ENCODE assay signal across 20 cellular contexts in genomic region chr3:177137774-177138705, GRCh38. TPM values are rescaled to one million over a fixed set of nuclear protein-coding genes. Genes with fewer than 3 reads are reported as not detected.
DNase-seq lines count a peak whose midpoint lies in the region; ATAC-seq and TF ChIP-seq lines count a peak whose summit lies in the region.
"Had no signal": no experiment of that assay in that cellular context is flagged by ENCODE, and none has a peak within 500 bp of the region (broad histone marks: within the 10 kb centered on the region; RNA-seq: fewer than 3 reads in every experiment).

No MANE protein-coding gene starts in this region.

- TF ChIP-seq CTCF in progenitor cell of endocrine pancreas (IDR thresholded peaks at IDR 0.05; ENCODE audit: unreplicated experiment) = no peak

- ATAC-seq in T-cell (replicated peaks in 1 of 4) = no peak

- peak; percentile 25 for DNase-seq in activated CD4-positive, alpha-beta memory T cell treated with anti-CD3 and anti-CD28 coated beads for 36 hours
- DNase-seq in activated CD4-positive, alpha-beta memory T cell treated with anti-CD3 and anti-CD28 coated beads, Interleukin-2, amount 10 ng/mL, durations not matched to agents 7 days and 5 days = no peak
- DNase-seq in T-cell (no peak), progenitor cell of endocrine pancreas (ENCODE audit: low spot score, unreplicated experiment) (no peak), NCI-H446 treated with DMSO at 0.1 percent for 48 hours (lab: John Stamatoyannopoulos, UW) (no peak), NCI-H1694 treated with DMSO at 0.1 percent for 48 hours (lab: John Stamatoyannopoulos, UW) (no peak), DMS53 treated with DMSO at 0.1 percent for 48 hours (lab: John Stamatoyannopoulos, UW; ENCODE audit: unreplicated experiment) (no peak)
- DNase-seq: activated CD4-positive, alpha-beta T cell treated with anti-CD3 and anti-CD28 coated beads for 4 hours; DMS79 treated with DMSO at 0.1 percent for 48 hours; hippocampal formation; Karpas-422; mammary epithelial cell; NCI-H1048; NCI-H2081 treated with DMSO at 0.1 percent for 48 hours; NCI-H69; OCI-M1; stimulated activated CD4-positive, alpha-beta T cell treated with anti-CD3 and anti-CD28 coated beads, Interleukin-12 subunit alpha, Interleukin-12 subunit beta, amount 100 ng/mL, for 4 hours; T1000; thyroid gland had no signal

- intact Hi-C loops in activated CD4-positive, alpha-beta memory T cell treated with anti-CD3 and anti-CD28 coated beads for 36 hours (cut with micrococcal nuclease) = loop anchor here (2.0 kb wide), 1 partner anchor 221 kb away; no protein-coding TSS in a partner anchor
- intact Hi-C loops in dendritic cell treated with granulocyte-macrophage colony-stimulating factor and Interleukin-4, amounts not matched to agents 40 ng/mL and 50 ng/mL, for 4 days (cut with micrococcal nuclease) = no loop called here

- H3K36me3 Mint-ChIP-seq in activated CD4-positive, alpha-beta memory T cell treated with anti-CD3 and anti-CD28 coated beads for 36 hours = peaks cover 5% of the 10 kb centered on the region
- peaks cover 30% of the 10 kb centered on the region for H3K36me3 Mint-ChIP-seq in activated CD4-positive, alpha-beta memory T cell treated with anti-CD3 and anti-CD28 coated beads, Interleukin-2, amount 10 ng/mL, durations not matched to agents 7 days and 5 days (ENCODE audit: low read depth)
- H3K36me3 Mint-ChIP-seq in T-cell (peaks cover 6% of the 10 kb centered on the region), progenitor cell of endocrine pancreas (ENCODE audit: insufficient read depth) (peaks cover 14% of the 10 kb centered on the region)
- peaks cover 31% of the 10 kb centered on the region for H3K36me3 Mint-ChIP-seq in dendritic cell treated with granulocyte-macrophage colony-stimulating factor and Interleukin-4, amounts not matched to agents 40 ng/mL and 50 ng/mL, for 4 days (ENCODE audit: low read depth)

- H3K4me1 Mint-ChIP-seq in activated CD4-positive, alpha-beta memory T cell treated with anti-CD3 and anti-CD28 coated beads for 36 hours (ENCODE audit: low read depth) = peaks cover 70% of the 10 kb centered on the region
- H3K4me1 Mint-ChIP-seq in activated CD4-positive, alpha-beta memory T cell treated with anti-CD3 and anti-CD28 coated beads, Interleukin-2, amount 10 ng/mL, durations not matched to agents 7 days and 5 days = peaks cover 52% of the 10 kb centered on the region
- H3K4me1 Mint-ChIP-seq in T-cell = peaks cover 77 to 80% (median 79%) of the 10 kb centered on the region in 3 donors
- H3K4me1 Mint-ChIP-seq in dendritic cell treated with granulocyte-macrophage colony-stimulating factor and Interleukin-4, amounts not matched to agents 40 ng/mL and 50 ng/mL, for 4 days (ENCODE audit: low read depth) = peaks cover 60% of the 10 kb centered on the region
- peaks cover 12% of the 10 kb centered on the region for H3K4me1 Mint-ChIP-seq in progenitor cell of endocrine pancreas (ENCODE audit: low read depth)

- no peaks in the 10 kb centered on the region for H3K27me3 Mint-ChIP-seq in activated CD4-positive, alpha-beta memory T cell treated with anti-CD3 and anti-CD28 coated beads for 36 hours
- H3K27me3 Mint-ChIP-seq in activated CD4-positive, alpha-beta memory T cell treated with anti-CD3 and anti-CD28 coated beads, Interleukin-2, amount 10 ng/mL, durations not matched to agents 7 days and 5 days = no peaks in the 10 kb centered on the region
- H3K27me3 Mint-ChIP-seq in T-cell = no peaks in the 10 kb centered on the region
- H3K27me3 Mint-ChIP-seq in dendritic cell treated with granulocyte-macrophage colony-stimulating factor and Interleukin-4, amounts not matched to agents 40 ng/mL and 50 ng/mL, for 4 days = no peaks in the 10 kb centered on the region
- no peaks in the 10 kb centered on the region for H3K27me3 Mint-ChIP-seq in progenitor cell of endocrine pancreas

- POLR2A ChIA-PET in activated CD4-positive, alpha-beta memory T cell treated with anti-CD3 and anti-CD28 coated beads for 36 hours (lab: Charles Lee) = no interaction called here
- POLR2A ChIA-PET in activated CD4-positive, alpha-beta memory T cell treated with anti-CD3 and anti-CD28 coated beads, Interleukin-2, amount 10 ng/mL, durations not matched to agents 7 days and 5 days (lab: Charles Lee) = no interaction called here
- POLR2A ChIA-PET in T-cell (lab: Charles Lee) = no interaction called here

- no peaks in the 10 kb centered on the region for H3K9me3 Mint-ChIP-seq in activated CD4-positive, alpha-beta memory T cell treated with anti-CD3 and anti-CD28 coated beads for 36 hours
- H3K9me3 Mint-ChIP-seq in activated CD4-positive, alpha-beta memory T cell treated with anti-CD3 and anti-CD28 coated beads, Interleukin-2, amount 10 ng/mL, durations not matched to agents 7 days and 5 days = no peaks in the 10 kb centered on the region
- no peaks in the 10 kb centered on the region for H3K9me3 Mint-ChIP-seq in T-cell
- no peaks in the 10 kb centered on the region for H3K9me3 Mint-ChIP-seq in dendritic cell treated with granulocyte-macrophage colony-stimulating factor and Interleukin-4, amounts not matched to agents 40 ng/mL and 50 ng/mL, for 4 days
- peaks cover 3% of the 10 kb centered on the region for H3K9me3 Mint-ChIP-seq in progenitor cell of endocrine pancreas (ENCODE audit: low read depth)

- peak overlapping the region; percentile 2 for H3K4me3 Mint-ChIP-seq in activated CD4-positive, alpha-beta memory T cell treated with anti-CD3 and anti-CD28 coated beads for 36 hours
- H3K4me3 Mint-ChIP-seq in activated CD4-positive, alpha-beta memory T cell treated with anti-CD3 and anti-CD28 coated beads, Interleukin-2, amount 10 ng/mL, durations not matched to agents 7 days and 5 days = no peak overlapping the region
- H3K4me3 Mint-ChIP-seq in T-cell (peak overlapping the region in 1 of 3 donors; percentile 60), progenitor cell of endocrine pancreas (ENCODE audit: low read depth) (no peak overlapping the region)
- H3K4me3 Mint-ChIP-seq in dendritic cell treated with granulocyte-macrophage colony-stimulating factor and Interleukin-4, amounts not matched to agents 40 ng/mL and 50 ng/mL, for 4 days = no peak overlapping the region

- peak overlapping the region; percentile 70 for H3K27ac Mint-ChIP-seq in activated CD4-positive, alpha-beta memory T cell treated with anti-CD3 and anti-CD28 coated beads for 36 hours
- no peak overlapping the region for H3K27ac Mint-ChIP-seq in activated CD4-positive, alpha-beta memory T cell treated with anti-CD3 and anti-CD28 coated beads, Interleukin-2, amount 10 ng/mL, durations not matched to agents 7 days and 5 days
- peak overlapping the region; percentile 15 to 58 for H3K27ac Mint-ChIP-seq in T-cell
- H3K27ac Mint-ChIP-seq in dendritic cell treated with granulocyte-macrophage colony-stimulating factor and Interleukin-4, amounts not matched to agents 40 ng/mL and 50 ng/mL, for 4 days = peak overlapping the region; percentile 58
- peak overlapping the region; percentile 54 for H3K27ac Mint-ChIP-seq in progenitor cell of endocrine pancreas

- CTCF ChIA-PET in activated CD4-positive, alpha-beta memory T cell treated with anti-CD3 and anti-CD28 coated beads for 36 hours (lab: Charles Lee) = no interaction called here
- CTCF ChIA-PET in activated CD4-positive, alpha-beta memory T cell treated with anti-CD3 and anti-CD28 coated beads, Interleukin-2, amount 10 ng/mL, durations not matched to agents 7 days and 5 days (lab: Charles Lee) = no interaction called here
- CTCF ChIA-PET in T-cell (lab: Charles Lee) = no interaction called here

RNA-seq across cellular contexts. Expression of gene TBL1XR1, which starts 59.2 kb away (rescaled TPM):
- 100 to 1,000 TPM; 158 to 167 TPM for total RNA-seq in activated CD4-positive, alpha-beta memory T cell treated with anti-CD3 and anti-CD28 coated beads for 36 hours
- 100 to 1,000 TPM; 178 to 187 TPM for total RNA-seq in activated CD4-positive, alpha-beta memory T cell treated with anti-CD3 and anti-CD28 coated beads, Interleukin-2, amount 10 ng/mL, durations not matched to agents 7 days and 5 days
- total RNA-seq in T-cell (100 to 1,000 TPM; 120 to 156 (median 140) TPM), progenitor cell of endocrine pancreas (181 and 207 TPM in 2 replicates)
